8 cellular contexts compared by ENCODE assay signal in the genomic region with DNA sequence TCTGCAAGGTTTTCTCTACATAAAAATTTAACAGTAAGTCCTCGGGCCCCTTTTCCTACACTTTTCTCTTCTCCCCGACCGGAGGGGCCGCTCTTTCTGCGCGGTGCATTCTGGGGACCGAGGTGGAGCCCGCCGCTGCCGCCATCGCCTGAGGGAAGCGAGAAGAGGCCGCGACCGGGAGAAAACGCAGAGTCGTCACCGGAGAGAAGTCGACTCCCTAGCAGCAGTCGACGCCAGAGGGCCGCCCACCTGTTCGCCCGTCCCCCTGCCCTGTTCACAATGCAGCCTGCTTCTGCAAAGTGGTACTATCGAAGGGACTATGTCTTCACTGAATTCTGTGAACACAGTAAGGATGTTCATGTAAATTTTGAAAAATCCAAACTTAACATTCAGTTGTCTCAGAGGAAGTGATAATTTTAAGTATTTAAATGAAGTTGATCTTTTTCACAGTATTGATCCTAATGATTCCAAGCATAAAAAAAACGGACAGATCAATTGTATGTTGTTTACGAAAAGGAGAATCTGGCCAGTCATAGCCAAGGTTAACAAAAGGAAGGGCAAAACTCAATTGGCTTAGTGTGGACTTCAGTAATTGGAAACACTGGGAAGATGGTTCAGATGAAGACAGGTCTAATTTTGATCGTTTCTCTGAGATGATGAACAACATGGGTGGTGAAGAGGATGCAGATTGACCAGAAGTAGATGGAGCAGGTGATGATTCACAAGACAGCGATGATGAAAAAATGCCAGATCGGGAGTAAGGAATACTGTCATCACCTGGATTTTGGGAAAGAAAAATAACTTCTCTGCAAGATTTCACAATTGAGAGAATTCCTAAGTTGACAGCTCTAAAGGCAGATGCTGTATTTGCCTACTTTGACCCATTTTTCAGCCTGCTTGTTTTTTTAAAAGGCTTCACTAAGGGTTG. TPM values are rescaled to one million over a fixed set of nuclear protein-coding genes. Genes with fewer than 3 reads are reported as not detected.
DNase-seq lines count a peak whose midpoint lies in the region; ATAC-seq, FAIRE-seq and TF ChIP-seq lines count a peak whose summit lies in the region.

No MANE protein-coding gene starts in this region.

- RAD21 ChIA-PET in GM12878 (lab: Charles Lee; ENCODE audit: unreplicated experiment): no interaction called here

- TF ChIP-seq CTCF in CD4-positive, alpha-beta T cell (IDR thresholded peaks at IDR 0.05): no peak
- TF ChIP-seq CTCF in WTC11 (IDR thresholded peaks at IDR 0.05): no peak
- TF ChIP-seq CTCF in GM12878 (IDR thresholded peaks at IDR 0.05 in 2 of 3, conservative IDR thresholded peaks at IDR 0.05 in 1 of 3; ENCODE audit: control insufficient read depth in 2 of 3, extremely low read depth in 1 of 3, insufficient read depth in 1 of 3, low read depth in 3 of 3, low read length in 3 of 3): no peak

- H3K27me3 ChIP-seq in CD4-positive, alpha-beta T cell (ENCODE audit: control insufficient read depth, insufficient read depth, low read length): no peaks in the 10 kb centered on the region
- H3K27me3 ChIP-seq in GM12878 (replicated peaks in 1 of 2; ENCODE audit: control insufficient read depth in 2 of 2, insufficient read depth in 2 of 2, low read length in 1 of 2): no peaks in the 10 kb centered on the region

- peak; percentile 52; the same call in 1 of the 2 replicates for TF ChIP-seq POLR2A in GM12878 (IDR thresholded peaks at IDR 0.05; ENCODE audit: low read depth, low read length)

- peaks cover 69% of the 10 kb centered on the region for H3K4me1 Mint-ChIP-seq in CD4-positive, alpha-beta T cell (ENCODE audit: low read depth)
- peaks cover 36% of the 10 kb centered on the region for H3K4me1 Mint-ChIP-seq in WTC11

- TF ChIP-seq EP300 in GM12878 (IDR thresholded peaks at IDR 0.05; ENCODE audit: borderline replicate concordance in 1 of 2, control insufficient read depth in 1 of 2, low read depth in 2 of 2, low read length in 2 of 2): no peak

- FAIRE-seq in GM12878 (lab: Jason Lieb, UNC): peak; percentile 87

- TF ChIP-seq RAD21 in GM12878 (IDR thresholded peaks at IDR 0.05; ENCODE audit: insufficient read depth, low read depth, low read length): no peak

- no peaks in the 10 kb centered on the region for H3K79me2 ChIP-seq in GM12878 (ENCODE audit: control insufficient read depth, insufficient read depth, low read length)

- H3K9me3 Mint-ChIP-seq in CD4-positive, alpha-beta T cell: no peaks in the 10 kb centered on the region
- H3K9me3 Mint-ChIP-seq in WTC11: peaks cover 8% of the 10 kb centered on the region

- H3K4me1 ChIP-seq in GM12878 (ENCODE audit: control insufficient read depth, insufficient read depth, low read length): peaks cover 9% of the 10 kb centered on the region

- H3K27ac Mint-ChIP-seq in CD4-positive, alpha-beta T cell: peak overlapping the region; percentile 88
- H3K27ac Mint-ChIP-seq in WTC11: peak overlapping the region; percentile 23

- peak overlapping the region; percentile 86 for H3K4me3 Mint-ChIP-seq in CD4-positive, alpha-beta T cell
- H3K4me3 Mint-ChIP-seq in WTC11: peak overlapping the region; percentile 18

- H3K9me3 ChIP-seq in CD4-positive, alpha-beta T cell (ENCODE audit: control insufficient read depth, low read length): no peaks in the 10 kb centered on the region
- H3K9me3 ChIP-seq in GM12878 (replicated peaks; ENCODE audit: control insufficient read depth, insufficient read depth, low read length): no peaks in the 10 kb centered on the region

- intact Hi-C loops in CD4-positive, alpha-beta T cell (cut with DNase I, micrococcal nuclease): no loop called here
- intact Hi-C loops in GM12878 (cut with micrococcal nuclease; ENCODE audit: unreplicated experiment): no loop called here

- in situ Hi-C loops in GM12878 (cut with MboI): no loop called here

- peak overlapping the region; percentile 20 for H3K9ac ChIP-seq in GM12878 (ENCODE audit: control insufficient read depth, insufficient read depth, low read length)

- no peak overlapping the region for H3K27ac ChIP-seq in CD4-positive, alpha-beta T cell (ENCODE audit: low read depth, low read length)
- H3K27ac ChIP-seq in GM12878 (ENCODE audit: control insufficient read depth, insufficient read depth): 0 out of 2 replicates have a peak overlapping the region, but pooled peaks have one; percentile 26

- no peaks in the 10 kb centered on the region for H4K20me1 ChIP-seq in GM12878 (ENCODE audit: control insufficient read depth, insufficient read depth)

- ATAC-seq in CD4-positive, alpha-beta T cell (ENCODE audit: poor library complexity): peak; percentile 82
- peak; percentile 94 for ATAC-seq in WTC11
- peak; percentile 64 for ATAC-seq in GM12878

- no peaks in the 10 kb centered on the region; a peak in 1 of 4 replicates for H3K36me3 ChIP-seq in GM12878 (ENCODE audit: control insufficient read depth in 2 of 2, insufficient read depth in 2 of 2, low read length in 1 of 2)

- peaks cover 5% of the 10 kb centered on the region for H3K36me3 Mint-ChIP-seq in CD4-positive, alpha-beta T cell (ENCODE audit: low read depth)
- peaks cover 9% of the 10 kb centered on the region for H3K36me3 Mint-ChIP-seq in WTC11

- CTCF ChIA-PET in CD4-positive, alpha-beta T cell (lab: Charles Lee): no interaction called here
- CTCF ChIA-PET in WTC11 (lab: Charles Lee): interaction anchor here (0.6 kb wide), 1 partner anchor 357 kb away, joined by 4 read pairs; no protein-coding TSS in a partner anchor
- CTCF ChIA-PET in GM12878 (lab: Yijun Ruan, JAX): interaction anchor here (5.9 kb wide), 1 partner anchor 29 kb away, joined by 24 read pairs; no protein-coding TSS in a partner anchor

- peak overlapping the region; percentile 61 for H2AFZ ChIP-seq in GM12878 (ENCODE audit: control insufficient read depth, low read depth, low read length)

- BruUV-seq in GM12878 (replicated peaks; lab: Mats Ljungman, UMichigan): TSS peak; percentile 91

- POLR2A ChIA-PET in CD4-positive, alpha-beta T cell (lab: Charles Lee): no interaction called here
- POLR2A ChIA-PET in WTC11 (lab: Charles Lee) (no interaction called here), GM12878 (lab: Charles Lee) (no interaction called here)

- H3K27me3 Mint-ChIP-seq in CD4-positive, alpha-beta T cell: no peaks in the 10 kb centered on the region
- no peaks in the 10 kb centered on the region for H3K27me3 Mint-ChIP-seq in WTC11 (ENCODE audit: low read depth)

- H3K4me3 ChIP-seq in GM12878: peak overlapping the region; percentile 27; the same call in 1 of the 2 replicates

- H3K4me2 ChIP-seq in GM12878 (ENCODE audit: control insufficient read depth, insufficient read depth): peak overlapping the region; percentile 12

- 40% methylated on average over 30 of the region's 30 CpGs for WGBS in GM12878 (ENCODE audit: insufficient coverage, insufficient replicate concordance, low lambda C conversion rate, missing lambda C conversion rate)

- SMC1A ChIA-PET in GM12878 (lab: Charles Lee; ENCODE audit: uncharacterized antibody, unreplicated experiment): interaction anchor here (1.2 kb wide), 2 partner anchors 10 to 20 kb away, joined by 3 to 4 read pairs; no protein-coding TSS in a partner anchor

- peak; percentile 32 to 67 (median 52) for DNase-seq in CD4-positive, alpha-beta T cell
- DNase-seq in WTC11 (ENCODE audit: low spot score): peak; percentile 65
- no peak for DNase-seq in GM12878 (ENCODE audit: low read depth, low spot score)
- peak; percentile 91 for DNase-seq in left kidney (ENCODE audit: low read depth, low spot score)
- DNase-seq in stimulated activated CD8-positive, alpha-beta memory T cell treated with anti-CD3 and anti-CD28 coated beads, Interleukin-12 subunit alpha, Interleukin-12 subunit beta, amount 100 ng/mL, for 1 hour (ENCODE audit: low read depth): peak; percentile 25
- DNase-seq in NCI-H446 (lab: John Stamatoyannopoulos, UW): no peak
- no peak for DNase-seq in NAMALWA (ENCODE audit: low spot score)
- no peak for DNase-seq in D341Med (ENCODE audit: low spot score)

TF ChIP-seq in WTC11, 78 proteins besides CTCF, POLR2A, EP300 and RAD21 (continues in another document):
- no peak for TF ChIP-seq NR3C1 (CRISPR knock-in tag; conservative IDR thresholded peaks at IDR 0.05; ENCODE audit: low read depth)

TF ChIP-seq in GM12878, 131 proteins besides CTCF, POLR2A, EP300 and RAD21:
- TF ChIP-seq PML (IDR thresholded peaks at IDR 0.05; ENCODE audit: low read length) (no peak), YY1 (IDR thresholded peaks at IDR 0.05; ENCODE audit: low read depth, low read length) (peak; percentile 90), CREB1 (IDR thresholded peaks at IDR 0.05; ENCODE audit: low read depth) (0 out of 2 replicates have a peak, but pooled peaks have one; percentile 43), CREM (IDR thresholded peaks at IDR 0.05; ENCODE audit: low read depth) (peak; percentile 44; the same call in 1 of the 2 replicates), NRF1 (conservative IDR thresholded peaks at IDR 0.05; ENCODE audit: low read depth, low read length) (no peak)

RNA-seq across cellular contexts. Expression of a gene that starts 55.8 kb away (rescaled TPM):
- total RNA-seq in CD4-positive, alpha-beta T cell: 10 to 100 TPM; 15.1 to 17.2 TPM
- total RNA-seq in WTC11 (2021) (31.3 to 37.8 TPM (median 33.6 TPM) in 3 replicates), GM12878 (2014; rRNA removed) (6.2 and 6.5 TPM in 2 replicates), GM12878 (2014; rRNA removed; fragmentation: Illumina TruSeq; extraction: Trizol) (4.4 and 4.8 TPM in 2 replicates), GM12878 (2021) (17.7 TPM in 2 replicates)
- 15.2 and 16.1 TPM in 2 replicates for total RNA-seq in GM12878 (2013; cell fraction: nucleolus; rRNA removed)
- polyA plus RNA-seq in GM12878 (2011; ENCODE audit: low read depth): 2.5 TPM
- polyA plus RNA-seq in GM12878 (2011; rRNA removed) (10.6 and 11.3 TPM in 2 replicates), GM12878 (2014; fragmentation: Illumina TruSeq; extraction: Trizol) (9.9 TPM in 2 replicates), GM12878 (2014; fragmentation: Nextera tagmentation; extraction: Ambion mirVana) (1 to 10 TPM; 1.3 to 1.5 TPM), GM12878 (2014; rRNA removed) (5.3 and 6.7 TPM in 2 replicates), GM12878 (2016; fragmentation: Nextera tagmentation; extraction: Ambion mirVana) (1 to 10 TPM; 3.8 to 4.1 TPM)
- 6.4 and 7.2 TPM in 2 replicates for polyA plus RNA-seq in GM12878 (2011; cell fraction: cytosol; rRNA removed)
- 7.5 and 8.1 TPM in 2 replicates for polyA plus RNA-seq in GM12878 (2011; cell fraction: nucleus; rRNA removed)
- polyA plus RNA-seq in GM12878 (2012): 3.8 and 5.3 TPM in 2 replicates
- polyA minus RNA-seq in GM12878 (2011; rRNA and poly(A)+ RNA removed): 12.4 and 14.9 TPM in 2 replicates
- polyA minus RNA-seq in GM12878 (2011; cell fraction: cytosol; rRNA and poly(A)+ RNA removed): 6.5 TPM in 2 replicates
- 6.3 and 8.6 TPM in 2 replicates for polyA minus RNA-seq in GM12878 (2011; cell fraction: nucleus; rRNA and poly(A)+ RNA removed)

Comparison
In these comparisons a context has a peak if more than half of its experiments do, and no peak if none do; other contexts are left out.
1. DNase-seq: peak in CD4-positive, alpha-beta T cell (10 of 10), WTC11 (single experiment), left kidney (single experiment) and stimulated activated CD8-positive, alpha-beta memory T cell treated with anti-CD3 and anti-CD28 coated beads, Interleukin-12 subunit alpha, Interleukin-12 subunit beta, amount 100 ng/mL, for 1 hour (single experiment); none in GM12878 (single experiment), NCI-H446 (0 of 2), NAMALWA (single experiment) and D341Med (single experiment).
2. Peak in every context shown above with its lines, with median percentiles within 50 percentile points of each other: ATAC-seq.